In genomic region chr20:49982346-49983122, GRCh38 we compare ENCODE assay signal across 1 cellular context.
A peak's percentile ranks its signal among the peaks of the same experiment; 100 is the strongest.
TF ChIP-seq lines count a peak whose summit lies in the region.

TSS of gene SNAI1 (plus strand) at chr20:49982980. CDS start at chr20:49983060, 80 bp downstream.

TF ChIP-seq in HepG2, 621 proteins besides CTCF, POLR2A, EP300 and RAD21 (continued from another document and continues in another):
- TF ChIP-seq, protein P1, sequence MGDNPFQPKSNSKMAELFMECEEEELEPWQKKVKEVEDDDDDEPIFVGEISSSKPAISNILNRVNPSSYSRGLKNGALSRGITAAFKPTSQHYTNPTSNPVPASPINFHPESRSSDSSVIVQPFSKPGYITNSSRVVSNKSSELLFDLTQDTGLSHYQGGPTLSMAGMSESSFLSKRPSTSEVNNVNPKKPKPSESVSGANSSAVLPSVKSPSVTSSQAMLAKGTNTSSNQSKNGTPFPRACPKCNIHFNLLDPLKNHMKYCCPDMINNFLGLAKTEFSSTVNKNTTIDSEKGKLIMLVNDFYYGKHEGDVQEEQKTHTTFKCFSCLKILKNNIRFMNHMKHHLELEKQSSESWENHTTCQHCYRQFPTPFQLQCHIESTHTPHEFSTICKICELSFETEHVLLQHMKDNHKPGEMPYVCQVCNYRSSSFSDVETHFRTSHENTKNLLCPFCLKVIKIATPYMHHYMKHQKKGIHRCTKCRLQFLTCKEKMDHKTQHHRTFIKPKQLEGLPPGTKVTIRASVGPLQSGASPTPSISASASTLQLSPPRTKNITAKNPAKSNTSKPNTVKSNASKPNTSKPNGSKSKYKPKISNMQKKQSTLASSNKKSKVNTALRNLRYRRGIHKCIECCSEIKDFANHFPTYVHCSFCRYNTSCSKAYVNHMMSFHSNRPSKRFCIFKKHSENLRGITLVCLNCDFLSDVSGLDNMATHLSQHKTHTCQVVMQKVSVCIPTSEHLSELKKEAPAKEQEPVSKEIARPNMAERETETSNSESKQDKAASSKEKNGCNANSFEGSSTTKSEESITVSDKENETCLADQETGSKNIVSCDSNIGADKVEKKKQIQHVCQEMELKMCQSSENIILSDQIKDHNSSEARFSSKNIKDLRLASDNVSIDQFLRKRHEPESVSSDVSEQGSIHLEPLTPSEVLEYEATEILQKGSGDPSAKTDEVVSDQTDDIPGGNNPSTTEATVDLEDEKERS (CRISPR knock-in tag; IDR thresholded peaks at IDR 0.05): no peak; the same call in 1 of the 2 replicates
- TF ChIP-seq EZH2 (conservative IDR thresholded peaks at IDR 0.05; ENCODE audit: low read depth, low read length): no peak
- TF ChIP-seq ZNF784 (CRISPR knock-in tag; IDR thresholded peaks at IDR 0.05; ENCODE audit: borderline replicate concordance): no peak; the same call in 1 of the 2 replicates
- peak; percentile 71 for TF ChIP-seq NCOA2 (CRISPR knock-in tag; IDR thresholded peaks at IDR 0.05)
- TF ChIP-seq MATR3 (CRISPR knock-in tag; IDR thresholded peaks at IDR 0.05): 0 out of 2 replicates have a peak, but pooled peaks have one; percentile 36
- TF ChIP-seq SIX4 (CRISPR knock-in tag; IDR thresholded peaks at IDR 0.05): peak; percentile 68
- TF ChIP-seq ZSCAN22 (CRISPR knock-in tag; IDR thresholded peaks at IDR 0.05): no peak; the same call in 1 of the 2 replicates
- TF ChIP-seq STAG1 (CRISPR knock-in tag; IDR thresholded peaks at IDR 0.05): peak; percentile 60
- peak; percentile 31; the same call in 1 of the 2 replicates for TF ChIP-seq GMEB2 (CRISPR knock-in tag; IDR thresholded peaks at IDR 0.05; ENCODE audit: low read depth)
- TF ChIP-seq TEAD3 (CRISPR knock-in tag; optimal IDR thresholded peaks at IDR 0.05; ENCODE audit: borderline replicate concordance): peak; percentile 80
- no peak; the same call in 1 of the 2 replicates for TF ChIP-seq ATF5 (CRISPR knock-in tag; IDR thresholded peaks at IDR 0.05; ENCODE audit: low read depth)
- peak; percentile 98 for TF ChIP-seq MEIS2 (CRISPR knock-in tag; IDR thresholded peaks at IDR 0.05)
- peak; percentile 97 for TF ChIP-seq ZNF552 (CRISPR knock-in tag; IDR thresholded peaks at IDR 0.05; ENCODE audit: borderline replicate concordance)
- TF ChIP-seq ZNF644 (CRISPR knock-in tag; IDR thresholded peaks at IDR 0.05; ENCODE audit: low read depth): no peak
- TF ChIP-seq, protein P2, sequence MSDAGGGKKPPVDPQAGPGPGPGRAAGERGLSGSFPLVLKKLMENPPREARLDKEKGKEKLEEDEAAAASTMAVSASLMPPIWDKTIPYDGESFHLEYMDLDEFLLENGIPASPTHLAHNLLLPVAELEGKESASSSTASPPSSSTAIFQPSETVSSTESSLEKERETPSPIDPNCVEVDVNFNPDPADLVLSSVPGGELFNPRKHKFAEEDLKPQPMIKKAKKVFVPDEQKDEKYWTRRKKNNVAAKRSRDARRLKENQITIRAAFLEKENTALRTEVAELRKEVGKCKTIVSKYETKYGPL (CRISPR knock-in tag; IDR thresholded peaks at IDR 0.05): peak; percentile 91
- peak; percentile 87; the same call in 1 of the 2 replicates for TF ChIP-seq TOE1 (CRISPR knock-in tag; IDR thresholded peaks at IDR 0.05)
- TF ChIP-seq ZFP1 (CRISPR knock-in tag; IDR thresholded peaks at IDR 0.05): peak; percentile 63; the same call in 1 of the 2 replicates
- TF ChIP-seq CEBPZ (IDR thresholded peaks at IDR 0.05; ENCODE audit: low read length): no peak
- TF ChIP-seq ZBTB7B (CRISPR knock-in tag; IDR thresholded peaks at IDR 0.05): peak; percentile 87
- no peak for TF ChIP-seq PTBP1 (IDR thresholded peaks at IDR 0.05; ENCODE audit: low read depth, low read length, poor library complexity, severe bottlenecking)
- no peak for TF ChIP-seq ZNF383 (CRISPR knock-in tag; IDR thresholded peaks at IDR 0.05; ENCODE audit: borderline replicate concordance)
- TF ChIP-seq ISX (CRISPR knock-in tag; conservative IDR thresholded peaks at IDR 0.05): peak; percentile 92; the same call in 1 of the 2 replicates
- peak; percentile 83 for TF ChIP-seq KMT2B (CRISPR knock-in tag; IDR thresholded peaks at IDR 0.05)
- no peak; the same call in 1 of the 2 replicates for TF ChIP-seq ZNF276 (CRISPR knock-in tag; IDR thresholded peaks at IDR 0.05; ENCODE audit: low read depth)
- peak; percentile 15; the same call in 1 of the 2 replicates for TF ChIP-seq PHF21A (CRISPR knock-in tag; IDR thresholded peaks at IDR 0.05)
- peak; percentile 74; the same call in 2 of the 3 replicates for TF ChIP-seq MXI1 (IDR thresholded peaks at IDR 0.05; ENCODE audit: borderline replicate concordance, low read depth, low read length)
- TF ChIP-seq ZNF256 (CRISPR knock-in tag; conservative IDR thresholded peaks at IDR 0.05): peak; percentile 91
- TF ChIP-seq SP2 (CRISPR knock-in tag; IDR thresholded peaks at IDR 0.05): peak; percentile 37; the same call in 1 of the 2 replicates
- TF ChIP-seq SRF (IDR thresholded peaks at IDR 0.05; ENCODE audit: low read depth, low read length): peak; percentile 47; the same call in 1 of the 2 replicates
- peak; percentile 91 for TF ChIP-seq ZNF264 (CRISPR knock-in tag; IDR thresholded peaks at IDR 0.05)
- peak; percentile 87 for TF ChIP-seq ZNF205 (CRISPR knock-in tag; IDR thresholded peaks at IDR 0.05)
- TF ChIP-seq RFXANK (CRISPR knock-in tag; IDR thresholded peaks at IDR 0.05): 0 out of 2 replicates have a peak, but pooled peaks have one; percentile 52
- TF ChIP-seq AFF4 (CRISPR knock-in tag; IDR thresholded peaks at IDR 0.05): no peak
- no peak for TF ChIP-seq RORA (CRISPR knock-in tag; IDR thresholded peaks at IDR 0.05)
- TF ChIP-seq ZNF263 (CRISPR knock-in tag; IDR thresholded peaks at IDR 0.05): peak; percentile 85; the same call in 1 of the 2 replicates
- TF ChIP-seq ZNF615 (CRISPR knock-in tag; IDR thresholded peaks at IDR 0.05; ENCODE audit: borderline replicate concordance): no peak
- TF ChIP-seq BCL3 (CRISPR knock-in tag; IDR thresholded peaks at IDR 0.05): peak; percentile 71
- TF ChIP-seq KLF6 (CRISPR knock-in tag; IDR thresholded peaks at IDR 0.05): peak; percentile 91
- peak; percentile 75 for TF ChIP-seq ZSCAN31 (CRISPR knock-in tag; IDR thresholded peaks at IDR 0.05; ENCODE audit: low read depth)
- TF ChIP-seq AKAP8 (CRISPR knock-in tag; IDR thresholded peaks at IDR 0.05): peak; percentile 92
- TF ChIP-seq ZFYVE20 (CRISPR knock-in tag; IDR thresholded peaks at IDR 0.05; ENCODE audit: borderline replicate concordance, low read depth): no peak; the same call in 1 of the 2 replicates
